9 cellular contexts compared by ENCODE assay signal in genomic region chr20:38447931-38448675, GRCh38. TPM values are rescaled to one million over a fixed set of nuclear protein-coding genes. Genes with fewer than 3 reads are reported as not detected.
A peak's percentile ranks its signal among the peaks of the same experiment; 100 is the strongest.
DNase-seq lines count a peak whose midpoint lies in the region; ATAC-seq and TF ChIP-seq lines count a peak whose summit lies in the region.
"Had no signal": no experiment of that assay in that cellular context is flagged by ENCODE, and none has a peak within 500 bp of the region (broad histone marks: within the 10 kb centered on the region; RNA-seq: fewer than 3 reads in every experiment).

No MANE protein-coding gene starts in this region.

- no peak overlapping the region for H3K9ac ChIP-seq in neural cell (ENCODE audit: low read length)

- no peak overlapping the region for H3K4me2 ChIP-seq in neural cell (ENCODE audit: low read length)

- TF ChIP-seq EP300 in neural cell (conservative IDR thresholded peaks at IDR 0.05; ENCODE audit: poor library complexity, severe bottlenecking), result no peak

- ATAC-seq in HG02571 (IDR thresholded peaks at IDR 0.05; ENCODE audit: unreplicated experiment), result no peak

- peak overlapping the region; percentile 50 for H3K27ac Mint-ChIP-seq in activated naive CD8-positive, alpha-beta T cell

- no peaks in the 10 kb centered on the region for H3K9me3 ChIP-seq in neural cell (ENCODE audit: low read length)

- peaks cover 18% of the 10 kb centered on the region for H3K36me3 Mint-ChIP-seq in activated naive CD8-positive, alpha-beta T cell

- no peaks in the 10 kb centered on the region for H3K79me2 ChIP-seq in neural cell (replicated peaks; ENCODE audit: insufficient read depth, low read length)

- no peaks in the 10 kb centered on the region for H3K9me3 Mint-ChIP-seq in activated naive CD8-positive, alpha-beta T cell (ENCODE audit: low read depth)

- no peak overlapping the region for H2AFZ ChIP-seq in neural cell (ENCODE audit: low read depth, low read length)

- peak; percentile 35 for DNase-seq in Jurkat, Clone E6-1 (ENCODE audit: low read depth, low spot score)
- no peak for DNase-seq in GM03348 (ENCODE audit: low spot score)
- no peak for DNase-seq in iPS-NIHi7 (ENCODE audit: extremely low spot score)
- DNase-seq: head of caudate nucleus, NCI-H2029 treated with DMSO at 0.1 percent for 48 hours had no signal

- H3K9me2 ChIP-seq in neural cell (ENCODE audit: insufficient read depth, low read length), result no peaks in the 10 kb centered on the region

- no peak for TF ChIP-seq RAD21 in neural cell (conservative IDR thresholded peaks at IDR 0.05)

- TF ChIP-seq CTCF in GM12874 (IDR thresholded peaks at IDR 0.05; ENCODE audit: insufficient read depth, low read depth, low read length) (0 out of 2 replicates have a peak, but pooled peaks have one; percentile 1), neural cell (IDR thresholded peaks at IDR 0.05; ENCODE audit: poor library complexity, severe bottlenecking) (no peak)

- H3K27ac ChIP-seq in neural cell (ENCODE audit: low read length), result no peak overlapping the region

- H3K4me3 ChIP-seq in Jurkat, Clone E6-1 (ENCODE audit: low read length), result peak overlapping the region; percentile 95
- H3K4me3 ChIP-seq in neural cell (ENCODE audit: low read length), result peak overlapping the region; percentile 86

- no peaks in the 10 kb centered on the region for H4K20me1 ChIP-seq in neural cell (ENCODE audit: insufficient read depth)

- peak overlapping the region; percentile 77 for H3K4me3 Mint-ChIP-seq in activated naive CD8-positive, alpha-beta T cell

- H3K27me3 Mint-ChIP-seq in activated naive CD8-positive, alpha-beta T cell, result no peaks in the 10 kb centered on the region

- H3K4me1 Mint-ChIP-seq in activated naive CD8-positive, alpha-beta T cell (ENCODE audit: low read depth), result peaks cover 33% of the 10 kb centered on the region

- H3K36me3 ChIP-seq in neural cell (ENCODE audit: insufficient read depth, low read length), result no peaks in the 10 kb centered on the region

- H3K27me3 ChIP-seq in neural cell (ENCODE audit: insufficient read depth, low read depth, low read length), result no peaks in the 10 kb centered on the region

- no peaks in the 10 kb centered on the region for H3F3A ChIP-seq in neural cell (ENCODE audit: insufficient read depth, low read length, poor library complexity, severe bottlenecking)

TF ChIP-seq in neural cell, 6 proteins besides CTCF, POLR2A, EP300 and RAD21:
- TF ChIP-seq MXI1 (conservative IDR thresholded peaks at IDR 0.05; ENCODE audit: poor library complexity, severe bottlenecking) (no peak), EZH2 (IDR thresholded peaks at IDR 0.05; ENCODE audit: borderline replicate concordance, insufficient read depth, low read length, poor library complexity, severe bottlenecking) (no peak), POLR2AphosphoS5 (IDR thresholded peaks at IDR 0.05) (no peak), TAF1 (IDR thresholded peaks at IDR 0.05; ENCODE audit: low read depth) (no peak), SMC3 (conservative IDR thresholded peaks at IDR 0.05; ENCODE audit: poor library complexity) (no peak)
- TF ChIP-seq, protein P1, sequence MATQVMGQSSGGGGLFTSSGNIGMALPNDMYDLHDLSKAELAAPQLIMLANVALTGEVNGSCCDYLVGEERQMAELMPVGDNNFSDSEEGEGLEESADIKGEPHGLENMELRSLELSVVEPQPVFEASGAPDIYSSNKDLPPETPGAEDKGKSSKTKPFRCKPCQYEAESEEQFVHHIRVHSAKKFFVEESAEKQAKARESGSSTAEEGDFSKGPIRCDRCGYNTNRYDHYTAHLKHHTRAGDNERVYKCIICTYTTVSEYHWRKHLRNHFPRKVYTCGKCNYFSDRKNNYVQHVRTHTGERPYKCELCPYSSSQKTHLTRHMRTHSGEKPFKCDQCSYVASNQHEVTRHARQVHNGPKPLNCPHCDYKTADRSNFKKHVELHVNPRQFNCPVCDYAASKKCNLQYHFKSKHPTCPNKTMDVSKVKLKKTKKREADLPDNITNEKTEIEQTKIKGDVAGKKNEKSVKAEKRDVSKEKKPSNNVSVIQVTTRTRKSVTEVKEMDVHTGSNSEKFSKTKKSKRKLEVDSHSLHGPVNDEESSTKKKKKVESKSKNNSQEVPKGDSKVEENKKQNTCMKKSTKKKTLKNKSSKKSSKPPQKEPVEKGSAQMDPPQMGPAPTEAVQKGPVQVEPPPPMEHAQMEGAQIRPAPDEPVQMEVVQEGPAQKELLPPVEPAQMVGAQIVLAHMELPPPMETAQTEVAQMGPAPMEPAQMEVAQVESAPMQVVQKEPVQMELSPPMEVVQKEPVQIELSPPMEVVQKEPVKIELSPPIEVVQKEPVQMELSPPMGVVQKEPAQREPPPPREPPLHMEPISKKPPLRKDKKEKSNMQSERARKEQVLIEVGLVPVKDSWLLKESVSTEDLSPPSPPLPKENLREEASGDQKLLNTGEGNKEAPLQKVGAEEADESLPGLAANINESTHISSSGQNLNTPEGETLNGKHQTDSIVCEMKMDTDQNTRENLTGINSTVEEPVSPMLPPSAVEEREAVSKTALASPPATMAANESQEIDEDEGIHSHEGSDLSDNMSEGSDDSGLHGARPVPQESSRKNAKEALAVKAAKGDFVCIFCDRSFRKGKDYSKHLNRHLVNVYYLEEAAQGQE (IDR thresholded peaks at IDR 0.05; ENCODE audit: borderline replicate concordance), result no peak

RNA-seq across cellular contexts. Expression of gene SNHG17, which starts 13.0 kb away (rescaled TPM):
- 94.8 TPM for polyA plus RNA-seq in Jurkat, Clone E6-1 (2012; ENCODE audit: insufficient read depth, insufficient read length)
- polyA plus RNA-seq in neural cell, result 20.4 and 23.1 TPM in 2 replicates
- polyA minus RNA-seq in neural cell, result 7.3 and 10.5 TPM in 2 replicates

RNA-seq across cellular contexts. Expression of gene RALGAPB, which starts 24.5 kb away (rescaled TPM):
- polyA plus RNA-seq in Jurkat, Clone E6-1 (2012; ENCODE audit: insufficient read depth, insufficient read length), result 20.4 TPM
- polyA plus RNA-seq in neural cell, result 30.0 TPM in 2 replicates
- polyA minus RNA-seq in neural cell, result 76.2 and 84.0 TPM in 2 replicates
